Comparison of ENCODE assay signal across 7 cellular contexts in genomic region chr11:57248780-57249383, GRCh38. TPM values are rescaled to one million over a fixed set of nuclear protein-coding genes. Genes with fewer than 3 reads are reported as not detected.
A peak's percentile ranks its signal among the peaks of the same experiment; 100 is the strongest.
DNase-seq lines count a peak whose midpoint lies in the region; ATAC-seq, FAIRE-seq and TF ChIP-seq lines count a peak whose summit lies in the region.

No MANE protein-coding gene starts in this region.

- H3K4me2 ChIP-seq in Karpas-422 (ENCODE audit: low read depth, low read length, poor library complexity, severe bottlenecking) (no peak overlapping the region), H1 (ENCODE audit: insufficient read depth in 1 of 2, low read depth in 2 of 2, low read length in 2 of 2) (no peak overlapping the region)

- no peaks in the 10 kb centered on the region for H3K23me2 ChIP-seq in H1 (ENCODE audit: low read depth, low read length)

- no peak overlapping the region for H2BK5ac ChIP-seq in H1 (ENCODE audit: low read depth, low read length)

- 45% methylated on average over 7 of the region's 9 CpGs; no CpG with 5 or more reads in 1 of the 2 experiments for WGBS in H1 (ENCODE audit: extremely low coverage in 1 of 2, insufficient coverage in 1 of 2, insufficient read length in 1 of 2, insufficient replicate concordance in 2 of 2, low coverage in 1 of 2, low lambda C conversion rate in 2 of 2, missing lambda C conversion rate in 1 of 2), 2 experiments

- H3K4me3 ChIP-seq in GM12865 (ENCODE audit: low read depth, low read length): no peak overlapping the region
- no peak overlapping the region for H3K4me3 ChIP-seq in Karpas-422 (ENCODE audit: low read length)
- H3K4me3 ChIP-seq in H1 (ENCODE audit: extremely low read depth in 1 of 4, insufficient read depth in 2 of 4, low read depth in 3 of 4, low read length in 4 of 4): no peak overlapping the region

- H3K4me1 ChIP-seq in Karpas-422 (ENCODE audit: low read length) (no peaks in the 10 kb centered on the region), H1 (replicated peaks in 1 of 4; ENCODE audit: control insufficient read depth in 3 of 4, insufficient read depth in 4 of 4, low read length in 3 of 4) (peaks cover 0 to 2% (median 0%) of the 10 kb centered on the region in 4 experiments; a peak in 1 of 7 replicates)

- no peak overlapping the region; the same call in 1 of the 2 replicates for H2BK12ac ChIP-seq in H1 (ENCODE audit: low read depth, low read length)

- POLR2A ChIA-PET in H1 (lab: Charles Lee; ENCODE audit: partially characterized antibody): interaction anchor here (0.8 to 1.5 kb wide), 3 partner anchors 76 to 118 kb away, joined by 3 to 6 read pairs (median 4); no protein-coding TSS in a partner anchor

- no peaks in the 10 kb centered on the region for H3K9me3 Mint-ChIP-seq in memory B cell
- H3K9me3 Mint-ChIP-seq in type B pancreatic cell: no peaks in the 10 kb centered on the region

- TF ChIP-seq POLR2A in H1 (IDR thresholded peaks at IDR 0.05; ENCODE audit: control extremely low read depth in 1 of 2, low read depth in 2 of 2, low read length in 2 of 2): no peak

- H3K18ac ChIP-seq in H1 (ENCODE audit: extremely low read depth, low read length): no peak overlapping the region

- H3K27me3 ChIP-seq in Karpas-422 (ENCODE audit: low read length) (no peaks in the 10 kb centered on the region), H1 (replicated peaks in 1 of 4; ENCODE audit: control insufficient read depth in 3 of 4, extremely low read depth in 1 of 4, insufficient read depth in 3 of 4, low read length in 3 of 4) (no peaks in the 10 kb centered on the region)

- H4K5ac ChIP-seq in H1 (ENCODE audit: insufficient read length, low read depth, low read length): no peak overlapping the region

- H3K27me3 Mint-ChIP-seq in memory B cell: peaks cover 15% of the 10 kb centered on the region
- peaks cover 6% of the 10 kb centered on the region for H3K27me3 Mint-ChIP-seq in type B pancreatic cell

- DNase-seq in GM12865 (ENCODE audit: low read depth) (peak; percentile 44), Karpas-422 (peak; percentile 81), SK-N-DZ (ENCODE audit: low spot score) (peak; percentile 71), H1 (ENCODE audit: low read depth in 1 of 2, low spot score in 2 of 2) (peak; percentile 70 to 85), memory B cell (ENCODE audit: low spot score in 2 of 2) (no peak), type B pancreatic cell (ENCODE audit: extremely low spot score, unreplicated experiment) (peak; percentile 79)

- no peak overlapping the region for H3K56ac ChIP-seq in H1 (replicated peaks; ENCODE audit: insufficient read length, low read depth, low read length)

- no peak overlapping the region for H3K14ac ChIP-seq in H1 (ENCODE audit: insufficient read length)

- no peaks in the 10 kb centered on the region for H3K79me1 ChIP-seq in H1 (ENCODE audit: low read depth, low read length)

- peak; percentile 52 for FAIRE-seq in H1 (lab: Jason Lieb, UNC)

- H3K36me3 ChIP-seq in Karpas-422 (ENCODE audit: insufficient read depth, low read length) (no peaks in the 10 kb centered on the region), H1 (ENCODE audit: control insufficient read depth in 2 of 4, insufficient read depth in 4 of 4, low read length in 3 of 4) (no peaks in the 10 kb centered on the region)

- H2BK20ac ChIP-seq in H1 (ENCODE audit: low read length): no peak overlapping the region

- TF ChIP-seq RAD21 in H1 (IDR thresholded peaks at IDR 0.05 in 1 of 2, conservative IDR thresholded peaks at IDR 0.05 in 1 of 2; ENCODE audit: low read depth in 2 of 2, low read length in 2 of 2): peak; percentile 95 to 98

- H3K79me2 ChIP-seq in Karpas-422 (ENCODE audit: low read length): no peaks in the 10 kb centered on the region
- no peaks in the 10 kb centered on the region for H3K79me2 ChIP-seq in H1 (ENCODE audit: control insufficient read depth in 1 of 2, insufficient read depth in 2 of 2, low read length in 2 of 2)

- ATAC-seq in GM21576 (IDR thresholded peaks at IDR 0.05; ENCODE audit: unreplicated experiment) (peak; percentile 62), memory B cell (ENCODE audit: low read depth) (peak; percentile 34)

- TF ChIP-seq CTCF in GM12865 (IDR thresholded peaks at IDR 0.05; ENCODE audit: insufficient read depth, low read depth, low read length, missing control alignments): peak; percentile 52
- peak; percentile 96 for TF ChIP-seq CTCF in H1 (IDR thresholded peaks at IDR 0.05; ENCODE audit: control extremely low read depth in 1 of 3, insufficient read depth in 1 of 3, low read depth in 1 of 3, low read length in 3 of 3)
- TF ChIP-seq CTCF in type B pancreatic cell (conservative IDR thresholded peaks at IDR 0.05): peak; percentile 78

- no peak overlapping the region for H3K4me3 Mint-ChIP-seq in memory B cell
- H3K4me3 Mint-ChIP-seq in type B pancreatic cell: no peak overlapping the region

- no peak overlapping the region for H4K8ac ChIP-seq in H1 (ENCODE audit: extremely low read depth, insufficient read depth, low read length)

- H2AFZ ChIP-seq in Karpas-422 (ENCODE audit: low read length): no peak overlapping the region
- 0 out of 2 replicates have a peak overlapping the region, but pooled peaks have one; percentile 72 for H2AFZ ChIP-seq in H1 (ENCODE audit: low read length)

- H2BK120ac ChIP-seq in H1 (replicated peaks; ENCODE audit: low read depth, low read length): no peak overlapping the region

- CTCF ChIA-PET in H1 (lab: Charles Lee; ENCODE audit: partially characterized antibody): interaction anchor here (0.6 to 33.7 kb wide), 73 partner anchors 9 to 1303 kb away, joined by 3 to 942 read pairs (median 6); partner anchors contain the start of genes APLNR and LRRC55

- H3K27ac ChIP-seq in Karpas-422 (ENCODE audit: low read length) (no peak overlapping the region), H1 (ENCODE audit: low read depth, low read length) (no peak overlapping the region)

- H3K9ac ChIP-seq in Karpas-422 (ENCODE audit: low read length) (no peak overlapping the region), H1 (replicated peaks in 1 of 4; ENCODE audit: extremely low read depth in 1 of 4, low read depth in 3 of 4, low read length in 3 of 4) (no peak overlapping the region)

- peaks cover 4% of the 10 kb centered on the region for H3K4me1 Mint-ChIP-seq in memory B cell
- peaks cover 14% of the 10 kb centered on the region for H3K4me1 Mint-ChIP-seq in type B pancreatic cell (ENCODE audit: unreplicated experiment)

- no peak overlapping the region for H3K4ac ChIP-seq in H1 (replicated peaks; ENCODE audit: insufficient read length, low read depth, low read length)

- 0 out of 2 replicates have a peak overlapping the region, but pooled peaks have one; percentile 47 for H2BK15ac ChIP-seq in H1 (ENCODE audit: low read length)

- no peak overlapping the region for H2AK5ac ChIP-seq in H1 (ENCODE audit: low read depth, low read length)

- H3K27ac Mint-ChIP-seq in memory B cell: no peak overlapping the region
- no peak overlapping the region for H3K27ac Mint-ChIP-seq in type B pancreatic cell

- no peak overlapping the region for H4K91ac ChIP-seq in H1 (replicated peaks; ENCODE audit: insufficient read length, low read length)

- H3K36me3 Mint-ChIP-seq in memory B cell: no peaks in the 10 kb centered on the region
- H3K36me3 Mint-ChIP-seq in type B pancreatic cell: no peaks in the 10 kb centered on the region

- no peak overlapping the region for H3K23ac ChIP-seq in H1 (ENCODE audit: insufficient read length)

- TF ChIP-seq EP300 in H1 (IDR thresholded peaks at IDR 0.05; ENCODE audit: borderline replicate concordance in 1 of 2, low read depth in 2 of 2, low read length in 2 of 2): no peak

- H4K20me1 ChIP-seq in Karpas-422 (ENCODE audit: insufficient read depth, low read depth, low read length) (no peaks in the 10 kb centered on the region), H1 (replicated peaks in 1 of 2; ENCODE audit: control insufficient read depth in 1 of 2, insufficient read depth in 2 of 2, low read length in 2 of 2) (no peaks in the 10 kb centered on the region)

- no peaks in the 10 kb centered on the region for H3K9me3 ChIP-seq in Karpas-422 (ENCODE audit: low read length)
- H3K9me3 ChIP-seq in H1 (ENCODE audit: insufficient read depth in 2 of 2, low read depth in 1 of 2, low read length in 1 of 2): no peaks in the 10 kb centered on the region

- H3K9me2 ChIP-seq in Karpas-422 (replicated peaks; ENCODE audit: insufficient read depth, low read length): no peaks in the 10 kb centered on the region

TF ChIP-seq in H1, 55 proteins besides CTCF, POLR2A, EP300 and RAD21:
- TF ChIP-seq SP2 (IDR thresholded peaks at IDR 0.05; ENCODE audit: low read length) (no peak), CHD2 (IDR thresholded peaks at IDR 0.05; ENCODE audit: low read length) (no peak), CEBPB (IDR thresholded peaks at IDR 0.05; ENCODE audit: low read depth, low read length) (no peak), NANOG (IDR thresholded peaks at IDR 0.05; ENCODE audit: insufficient read depth, low read depth, low read length, poor library complexity, severe bottlenecking) (peak; percentile 30), POLR2AphosphoS5 (IDR thresholded peaks at IDR 0.05; ENCODE audit: low read depth, low read length) (no peak)

RNA-seq across cellular contexts. Expression of gene APLNR, which starts 11.8 kb away (rescaled TPM):
- total RNA-seq in Karpas-422 (2014; rRNA removed; shearing (Covaris generic); ENCODE audit: low replicate concordance): not detected in 2 replicates
- polyA plus RNA-seq in SK-N-DZ (2014; cell fraction: cytosol; rRNA removed): not detected in 2 replicates
- polyA plus RNA-seq in SK-N-DZ (2014; cell fraction: nucleus; rRNA removed): not detected in 2 replicates
- 0.13 TPM in 1 of 2 replicates, not detected in the other for total RNA-seq in H1 (2021; fragmentation: NEBNext Ultra II Directional; extraction: Animal tissue kit (Norgen Biotek cat#: 25700))
- 0.66 and 0.80 TPM in 2 replicates for polyA plus RNA-seq in H1 (2011; rRNA removed)
- polyA plus RNA-seq in H1 (2011; cell fraction: cytosol; rRNA removed): 0.25 TPM
- 0.29 TPM for polyA plus RNA-seq in H1 (2011; cell fraction: nucleus; rRNA removed)
- polyA plus RNA-seq in H1 (2012, experiment 1 of 2): 0.50 to 2.0 TPM (median 1.0 TPM) in 4 replicates
- polyA plus RNA-seq in H1 (2012, experiment 2 of 2): 2.3 TPM
- 0.26 TPM for polyA plus RNA-seq in H1 (2013, experiment 1 of 2)
- 0.29 TPM for polyA plus RNA-seq in H1 (2013, experiment 2 of 2)
- polyA minus RNA-seq in H1 (2011; rRNA and poly(A)+ RNA removed): 0.50 and 1.1 TPM in 2 replicates
- 0.37 TPM for polyA minus RNA-seq in H1 (2011; cell fraction: cytosol; rRNA and poly(A)+ RNA removed)
- polyA minus RNA-seq in H1 (2011; cell fraction: nucleus; rRNA and poly(A)+ RNA removed): not detected
- 0.36 and 2.0 TPM in 2 replicates for total RNA-seq in type B pancreatic cell (ENCODE audit: low replicate concordance)

Comparison
In these comparisons a context has a peak if more than half of its experiments do, and no peak if none do; other contexts are left out.
1. DNase-seq: peak in GM12865 (single experiment), Karpas-422 (single experiment), SK-N-DZ (single experiment), H1 (2 of 2) and type B pancreatic cell (single experiment); none in memory B cell (0 of 2).
2. Peak in every context shown above with its lines, with median percentiles within 50 percentile points of each other: CTCF ChIP-seq.